ENCODE assay signal across 10 cellular contexts in genomic region chr5:67196537-67197059, GRCh38.
DNase-seq lines count a peak whose midpoint lies in the region; ATAC-seq and FAIRE-seq lines count a peak whose summit lies in the region.
"Had no signal": no experiment of that assay in that cellular context is flagged by ENCODE, and none has a peak within 500 bp of the region (broad histone marks: within the 10 kb centered on the region; RNA-seq: fewer than 3 reads in every experiment).

Gene CD180 (minus strand): TSS chr5:67196799. CDS start chr5:67196641, 158 bp downstream.

- intact Hi-C loops in posterior cingulate gyrus (cut with DNase I) = no loop called here

- ATAC-seq in HG03432 (IDR thresholded peaks at IDR 0.05; ENCODE audit: unreplicated experiment) (peak; percentile 30), HG03521 (IDR thresholded peaks at IDR 0.05; ENCODE audit: unreplicated experiment) (no peak)

- DNase-seq in GM18507 (ENCODE audit: extremely low spot score, insufficient read length, low read depth) = no peak
- DNase-seq in cerebellar cortex (ENCODE audit: low spot score) = peak; percentile 86
- DNase-seq in posterior cingulate gyrus = peak in 8 of 10 donors; percentile 17 to 87 (median 44)
- DNase-seq in ACHN = no peak
- DNase-seq in NCI-H2171 (lab: John Stamatoyannopoulos, UW) = no peak
- no peak for DNase-seq in activated T-cell treated with anti-CD3 and anti-CD28 coated beads, Interleukin-2, amount 50 U/mL, for 1 hour
- DNase-seq: activated T-cell treated with anti-CD3 and anti-CD28 coated beads, Interleukin-2, amount 50 U/mL, for 48 hours; stimulated activated CD4-positive, alpha-beta T cell treated with anti-CD3 and anti-CD28 coated beads, Interleukin-2, amount 100 ng/mL, for 24 hours had no signal

- in situ Hi-C loops in ACHN (cut with HindIII; ENCODE audit: low pct_ligation_motif_present, low pct_unique_long_range_greater_than_20kb, low sequenced_read_pairs) = loop anchor here (25.0 kb wide), 1 partner anchor 384 kb away; no protein-coding TSS in a partner anchor

- peak; percentile 83 for FAIRE-seq in GM18507 (lab: Jason Lieb, UNC)

Comparison
In these comparisons a context has a peak if more than half of its experiments do, and no peak if none do; other contexts are left out.
1. DNase-seq: peak in cerebellar cortex (single experiment) and posterior cingulate gyrus (8 of 10); none in GM18507 (single experiment), ACHN (single experiment), NCI-H2171 (single experiment) and activated T-cell treated with anti-CD3 and anti-CD28 coated beads, Interleukin-2, amount 50 U/mL, for 1 hour (single experiment).